8 cellular contexts compared by ENCODE assay signal in genomic region chr16:85573696-85574641, GRCh38. TPM values are rescaled to one million over a fixed set of nuclear protein-coding genes. Genes with fewer than 3 reads are reported as not detected.
DNase-seq lines count a peak whose midpoint lies in the region; ATAC-seq, FAIRE-seq and TF ChIP-seq lines count a peak whose summit lies in the region.

No MANE protein-coding gene starts in this region.

- H3K27ac Mint-ChIP-seq in nephron (peak overlapping the region; percentile 81 to 94 (median 92)), T-helper 17 cell (no peak overlapping the region)
- no peak overlapping the region for H3K27ac Mint-ChIP-seq in CD4-positive, alpha-beta T cell

- ATAC-seq in GM21360 (IDR thresholded peaks at IDR 0.05; ENCODE audit: unreplicated experiment): no peak
- no peak for ATAC-seq in CD4-positive, alpha-beta T cell (ENCODE audit: poor library complexity)
- no peak for ATAC-seq in T-helper 17 cell

- H3K9me3 Mint-ChIP-seq in nephron: no peaks in the 10 kb centered on the region
- no peaks in the 10 kb centered on the region for H3K9me3 Mint-ChIP-seq in CD4-positive, alpha-beta T cell

- POLR2A ChIA-PET in AG04450 (lab: Yijun Ruan, JAX): interaction anchor here (1.3 kb wide), 2 partner anchors 20 to 59 kb away, joined by 3 read pairs; no protein-coding TSS in a partner anchor
- POLR2A ChIA-PET in CD4-positive, alpha-beta T cell (lab: Charles Lee): no interaction called here

- H3K4me3 ChIP-seq in AG04450 (ENCODE audit: low read depth, low read length) (no peak overlapping the region), epithelial cell of esophagus (ENCODE audit: low read length) (no peak overlapping the region)

- peak overlapping the region; percentile 34 to 68 (median 50) for H3K4me3 Mint-ChIP-seq in nephron
- H3K4me3 Mint-ChIP-seq in CD4-positive, alpha-beta T cell: no peak overlapping the region
- no peak overlapping the region for H3K4me3 Mint-ChIP-seq in T-helper 17 cell

- intact Hi-C loops in CD4-positive, alpha-beta T cell (cut with DNase I, micrococcal nuclease): no loop called here

- H3K27ac ChIP-seq in AG04450 (ENCODE audit: low read depth, low read length): peak overlapping the region; percentile 3
- no peak overlapping the region for H3K27ac ChIP-seq in CD4-positive, alpha-beta T cell (ENCODE audit: low read depth, low read length)

- H3K27me3 Mint-ChIP-seq in nephron (ENCODE audit: low read depth): peaks cover 3% of the 10 kb centered on the region
- no peaks in the 10 kb centered on the region for H3K27me3 Mint-ChIP-seq in CD4-positive, alpha-beta T cell
- no peaks in the 10 kb centered on the region for H3K27me3 Mint-ChIP-seq in T-helper 17 cell

- H3K36me3 Mint-ChIP-seq in nephron (ENCODE audit: low read depth) (peaks cover 4% of the 10 kb centered on the region), T-helper 17 cell (ENCODE audit: low read depth) (peaks cover 2% of the 10 kb centered on the region)
- no peaks in the 10 kb centered on the region for H3K36me3 Mint-ChIP-seq in CD4-positive, alpha-beta T cell (ENCODE audit: low read depth)

- no peak for FAIRE-seq in D721Med (lab: Jason Lieb, UNC)

- H3K27me3 ChIP-seq in AG04450 (ENCODE audit: control insufficient read depth, insufficient read depth, low read length): no peaks in the 10 kb centered on the region
- no peaks in the 10 kb centered on the region for H3K27me3 ChIP-seq in CD4-positive, alpha-beta T cell (ENCODE audit: control insufficient read depth, insufficient read depth, low read length)

- H3K9me3 ChIP-seq in AG04450 (ENCODE audit: control insufficient read depth, insufficient read depth, low read length) (peaks cover 15% of the 10 kb centered on the region), T-helper 17 cell (ENCODE audit: control insufficient read depth, low read length, poor library complexity, severe bottlenecking) (no peaks in the 10 kb centered on the region)
- H3K9me3 ChIP-seq in CD4-positive, alpha-beta T cell (ENCODE audit: control insufficient read depth, low read length): peaks cover 4% of the 10 kb centered on the region

- CTCF ChIA-PET in AG04450 (lab: Charles Lee): interaction anchor here (0.9 to 1.8 kb wide), 4 partner anchors 10 to 154 kb away, joined by 3 to 5 read pairs (median 4); no protein-coding TSS in a partner anchor
- CTCF ChIA-PET in CD4-positive, alpha-beta T cell (lab: Charles Lee): no interaction called here

- TF ChIP-seq CTCF in AG04450 (IDR thresholded peaks at IDR 0.05; ENCODE audit: low read depth, low read length) (no peak), epithelial cell of esophagus (IDR thresholded peaks at IDR 0.05; ENCODE audit: insufficient read depth, low read depth, low read length, missing control alignments) (no peak), nephron (IDR thresholded peaks at IDR 0.05; ENCODE audit: unreplicated experiment in 3 of 3) (no peak), D721Med (IDR thresholded peaks at IDR 0.05; ENCODE audit: insufficient read depth, missing control alignments) (no peak)
- TF ChIP-seq CTCF in CD4-positive, alpha-beta T cell (IDR thresholded peaks at IDR 0.05): no peak

- DNase-seq in AG04450 (ENCODE audit: low read depth, low spot score) (no peak), epithelial cell of esophagus (ENCODE audit: low read depth) (peak; percentile 7), T-helper 17 cell (no peak), D721Med (ENCODE audit: insufficient read length, low spot score) (no peak)
- no peak for DNase-seq in CD4-positive, alpha-beta T cell

- H3K4me1 Mint-ChIP-seq in nephron: peaks cover 80% of the 10 kb centered on the region
- peaks cover 51% of the 10 kb centered on the region for H3K4me1 Mint-ChIP-seq in CD4-positive, alpha-beta T cell (ENCODE audit: low read depth)
- H3K4me1 Mint-ChIP-seq in T-helper 17 cell: peaks cover 45% of the 10 kb centered on the region

TF ChIP-seq in PFSK-1, 5 proteins besides CTCF, POLR2A, EP300 and RAD21:
- TF ChIP-seq POLR2AphosphoS5 (IDR thresholded peaks at IDR 0.05; ENCODE audit: low read depth, low read length): 0 out of 2 replicates have a peak, but pooled peaks have one; percentile 16
- peak; percentile 29 for TF ChIP-seq FOXP2 (optimal IDR thresholded peaks at IDR 0.05; ENCODE audit: borderline replicate concordance, extremely low read depth, extremely low read length, insufficient read depth)
- no peak for TF ChIP-seq TAF1 (IDR thresholded peaks at IDR 0.05; ENCODE audit: borderline replicate concordance, insufficient read depth, low read length)

RNA-seq across cellular contexts. Expression of gene GSE1, which starts 39.2 kb away (rescaled TPM):
- polyA plus RNA-seq in AG04450 (2011; rRNA removed): 18.2 and 21.0 TPM in 2 replicates
- 23.7 and 24.1 TPM in 2 replicates for polyA minus RNA-seq in AG04450 (2011; rRNA and poly(A)+ RNA removed)
- polyA plus RNA-seq in PFSK-1 (2012; ENCODE audit: insufficient read length, low read depth): 148 TPM
- total RNA-seq in CD4-positive, alpha-beta T cell: 10 to 100 TPM; 11.7 to 13.7 TPM
- 10 to 100 TPM; 39.1 to 40.9 TPM for total RNA-seq in T-helper 17 cell

Comparison
In these comparisons a context has a peak if more than half of its experiments do, and no peak if none do; other contexts are left out.
1. H3K27ac Mint-ChIP-seq: peak in nephron (3 of 3); none in CD4-positive, alpha-beta T cell (single experiment) and T-helper 17 cell (single experiment).
2. H3K4me3 Mint-ChIP-seq: peak in nephron (3 of 3); none in CD4-positive, alpha-beta T cell (single experiment) and T-helper 17 cell (single experiment).